8 cellular contexts compared by ENCODE assay signal in the genomic region with DNA sequence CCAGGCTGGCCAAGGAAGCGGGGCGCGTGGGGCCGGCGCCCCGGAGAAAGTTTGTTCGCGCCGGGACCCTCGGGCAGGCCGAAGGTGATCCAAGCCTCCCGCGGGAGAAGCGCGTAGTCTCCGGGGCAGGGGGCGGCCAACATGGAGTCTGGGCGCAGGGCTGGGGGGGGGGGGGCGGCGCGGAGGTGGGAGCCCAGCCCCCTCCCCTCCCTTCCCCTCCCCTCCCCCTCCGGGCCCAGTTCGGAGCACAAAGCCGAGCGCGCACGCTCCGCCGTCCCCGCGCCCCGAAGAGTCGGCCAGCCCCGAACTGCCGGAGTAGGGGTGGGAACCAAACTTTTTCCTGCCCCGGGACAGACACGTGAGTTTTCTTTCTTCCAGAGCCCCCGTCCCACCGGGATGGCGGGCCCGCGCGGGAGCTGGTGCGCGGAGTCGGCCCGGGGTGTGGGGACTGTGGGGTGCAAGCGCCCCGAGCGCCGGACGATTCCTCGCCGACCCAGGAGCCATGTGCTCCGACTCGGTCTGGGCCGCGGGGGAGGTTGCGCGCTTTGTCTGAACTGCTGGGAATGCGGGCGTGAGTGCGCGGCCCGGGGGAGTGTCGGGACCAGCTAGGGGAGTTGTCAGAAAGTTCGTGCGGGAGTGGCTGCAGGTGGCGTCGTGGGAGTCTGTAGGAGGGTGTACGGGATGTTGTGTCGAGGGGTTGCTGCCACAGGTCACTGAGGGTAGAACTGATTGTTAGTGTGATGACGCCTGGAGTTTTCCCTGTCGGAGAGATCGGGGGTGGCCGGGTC. TPM values are rescaled to one million over a fixed set of nuclear protein-coding genes. Genes with fewer than 3 reads are reported as not detected.
DNase-seq lines count a peak whose midpoint lies in the region; ATAC-seq and TF ChIP-seq lines count a peak whose summit lies in the region.

No MANE protein-coding gene starts in this region.

- H3K4me1 ChIP-seq in iPS-20b (ENCODE audit: insufficient read depth, low read length) (peaks cover 28% of the 10 kb centered on the region; the same call in 1 of the 2 replicates), smooth muscle cell (ENCODE audit: low read depth) (peaks cover 27% of the 10 kb centered on the region)

- H3K27me3 ChIP-seq in BJ (ENCODE audit: control insufficient read depth, insufficient read depth, low read length) (no peaks in the 10 kb centered on the region), iPS-20b (ENCODE audit: insufficient read depth, low read length) (no peaks in the 10 kb centered on the region), smooth muscle cell (ENCODE audit: low read depth) (no peaks in the 10 kb centered on the region)

- peak overlapping the region; percentile 91 for H3K9ac ChIP-seq in iPS-20b (ENCODE audit: low read depth, low read length)
- H3K9ac ChIP-seq in smooth muscle cell (ENCODE audit: low read depth): peak overlapping the region; percentile 96

- WGBS in smooth muscle cell (ENCODE audit: low lambda C conversion rate): 1% methylated on average over 42 of the region's 76 CpGs

- POLR2A ChIA-PET in BJ (lab: Charles Lee): no interaction called here

- no peak overlapping the region for H3K27ac ChIP-seq in iPS-20b (ENCODE audit: low read length)
- H3K27ac ChIP-seq in smooth muscle cell (ENCODE audit: low read depth): peak overlapping the region; percentile 92

- peaks cover 47% of the 10 kb centered on the region for H3K79me2 ChIP-seq in smooth muscle cell (ENCODE audit: low read depth)

- 0 out of 2 replicates have a peak, but pooled peaks have one; percentile 3 for TF ChIP-seq CTCF in BJ (IDR thresholded peaks at IDR 0.05; ENCODE audit: insufficient read depth, low read depth, low read length)
- no peak for TF ChIP-seq CTCF in astrocyte of the cerebellum (IDR thresholded peaks at IDR 0.05; ENCODE audit: low read depth, low read length, missing control alignments)
- TF ChIP-seq CTCF in smooth muscle cell (IDR thresholded peaks at IDR 0.05; ENCODE audit: borderline replicate concordance, insufficient read depth, poor library complexity, severe bottlenecking): no peak

- H3K9me3 ChIP-seq in iPS-20b (ENCODE audit: insufficient read depth, low read depth, low read length) (no peaks in the 10 kb centered on the region), smooth muscle cell (replicated peaks; ENCODE audit: low read depth) (no peaks in the 10 kb centered on the region)

- H4K20me1 ChIP-seq in smooth muscle cell (ENCODE audit: low read depth): peaks cover 42% of the 10 kb centered on the region

- ATAC-seq in HG03565 (IDR thresholded peaks at IDR 0.05; ENCODE audit: unreplicated experiment) (no peak), HG02623 (IDR thresholded peaks at IDR 0.05; ENCODE audit: unreplicated experiment) (no peak)

- H3K36me3 ChIP-seq in BJ (ENCODE audit: control insufficient read depth, insufficient read depth, low read length) (peaks cover 4% of the 10 kb centered on the region), iPS-20b (ENCODE audit: insufficient read depth, low read depth, low read length) (peaks cover 10% of the 10 kb centered on the region), smooth muscle cell (ENCODE audit: low read depth) (no peaks in the 10 kb centered on the region)

- DNase-seq in BJ (ENCODE audit: low read depth): no peak
- peak; percentile 79 for DNase-seq in HK-2 (ENCODE audit: unreplicated experiment)
- peak; percentile 47 for DNase-seq in T follicular helper cell (ENCODE audit: low read depth)
- DNase-seq in astrocyte of the cerebellum (ENCODE audit: low read depth): no peak
- DNase-seq in smooth muscle cell (lab: John Stamatoyannopoulos, UW; ENCODE audit: unreplicated experiment): peak; percentile 58

- in situ Hi-C loops in astrocyte of the cerebellum (cut with HindIII; ENCODE audit: low sequenced_read_pairs): loop anchor here (25.0 kb wide), 1 partner anchor 188 kb away; a partner anchor contains a TSS

- peak overlapping the region; percentile 98 for H3K4me2 ChIP-seq in smooth muscle cell

- H3K4me3 ChIP-seq in BJ (ENCODE audit: low read depth, low read length): peak overlapping the region; percentile 85
- H3K4me3 ChIP-seq in astrocyte of the cerebellum (ENCODE audit: low read depth, low read length): peak overlapping the region; percentile 82
- peak overlapping the region; percentile 87 for H3K4me3 ChIP-seq in iPS-20b (ENCODE audit: low read length)
- peak overlapping the region; percentile 91 for H3K4me3 ChIP-seq in smooth muscle cell

- CTCF ChIA-PET in BJ (lab: Yijun Ruan, JAX): interaction anchor here (1.1 to 2.1 kb wide), 6 partner anchors 12 to 345 kb away, joined by 3 to 7 read pairs (median 4); no protein-coding TSS in a partner anchor

- peaks cover 20% of the 10 kb centered on the region for H3F3A ChIP-seq in smooth muscle cell (ENCODE audit: low read depth)

- peak overlapping the region; percentile 65 for H2AFZ ChIP-seq in smooth muscle cell (ENCODE audit: low read depth)

RNA-seq across cellular contexts. Expression of a gene that starts 1.1 kb away (rescaled TPM):
- polyA plus RNA-seq in BJ (2011; rRNA removed): 8.3 and 10.8 TPM in 2 replicates
- polyA minus RNA-seq in BJ (2011; rRNA and poly(A)+ RNA removed): 9.2 and 15.1 TPM in 2 replicates
- 14.5 and 20.3 TPM in 2 replicates for total RNA-seq in smooth muscle cell
- 18.1 and 21.5 TPM in 2 replicates for polyA plus RNA-seq in smooth muscle cell

RNA-seq across cellular contexts. Expression of a gene that starts 31.1 kb away (rescaled TPM):
- 92.4 and 138 TPM in 2 replicates for polyA plus RNA-seq in BJ (2011; rRNA removed)
- polyA minus RNA-seq in BJ (2011; rRNA and poly(A)+ RNA removed): 22.7 and 36.8 TPM in 2 replicates
- 60.5 and 66.8 TPM in 2 replicates for total RNA-seq in smooth muscle cell
- 108 and 139 TPM in 2 replicates for polyA plus RNA-seq in smooth muscle cell

RNA-seq across cellular contexts. Expression of a gene that starts 33.2 kb away (rescaled TPM):
- polyA plus RNA-seq in BJ (2011; rRNA removed): 445 and 673 TPM in 2 replicates
- polyA minus RNA-seq in BJ (2011; rRNA and poly(A)+ RNA removed): 572 and 608 TPM in 2 replicates
- 185 and 198 TPM in 2 replicates for total RNA-seq in smooth muscle cell
- 993 and 1,109 TPM in 2 replicates for polyA plus RNA-seq in smooth muscle cell

Comparison
In these comparisons a context has a peak if more than half of its experiments do, and no peak if none do; other contexts are left out.
1. DNase-seq: peak in HK-2 (single experiment), T follicular helper cell (single experiment) and smooth muscle cell (single experiment); none in BJ (single experiment) and astrocyte of the cerebellum (single experiment).
2. Peak in every context shown above with its lines, with median percentiles within 50 percentile points of each other: H3K4me3 ChIP-seq.